8 cellular contexts compared by ENCODE assay signal in genomic region chr20:62936996-62937352, GRCh38.
A peak's percentile ranks its signal among the peaks of the same experiment; 100 is the strongest.
DNase-seq lines count a peak whose midpoint lies in the region; ATAC-seq and TF ChIP-seq lines count a peak whose summit lies in the region.

No MANE protein-coding gene starts in this region.

- no peaks in the 10 kb centered on the region for H3K27me3 ChIP-seq in muscle layer of duodenum (ENCODE audit: low read depth, low read length)

- CTCF ChIA-PET in GM10248 (lab: Yijun Ruan, JAX), result interaction anchor here (1.0 to 4.0 kb wide), 7 partner anchors 9 to 72 kb away, joined by 3 to 20 read pairs (median 5); no protein-coding TSS in a partner anchor

- H3K36me3 ChIP-seq in ES-I3 (ENCODE audit: insufficient read depth, low read length) (peaks cover 35% of the 10 kb centered on the region), muscle layer of duodenum (ENCODE audit: control insufficient read depth in 1 of 2, insufficient read depth in 2 of 2, low read length in 2 of 2) (peaks cover 5 to 19% of the 10 kb centered on the region in 2 donors)

- peak overlapping the region; percentile 83 for H3K27ac ChIP-seq in muscle layer of duodenum (ENCODE audit: low read length)

- ATAC-seq in HG02973 (IDR thresholded peaks at IDR 0.05; ENCODE audit: unreplicated experiment), result no peak
- ATAC-seq in HG03025 (IDR thresholded peaks at IDR 0.05; ENCODE audit: low FRiP score, unreplicated experiment), result no peak

- TF ChIP-seq POLR2A in NB4 (IDR thresholded peaks at IDR 0.05; ENCODE audit: extremely low read depth, insufficient read length), result no peak

- POLR2A ChIA-PET in GM10248 (lab: Yijun Ruan, JAX), result interaction anchor here (0.7 kb wide), 1 partner anchor 17 kb away, joined by 3 read pairs; no protein-coding TSS in a partner anchor

- H3K4me1 ChIP-seq in ES-I3 (ENCODE audit: insufficient read depth, low read length) (peaks cover 23% of the 10 kb centered on the region), muscle layer of duodenum (ENCODE audit: control insufficient read depth in 1 of 2, insufficient read depth in 2 of 2, low read length in 2 of 2) (peaks cover 9 to 47% of the 10 kb centered on the region in 2 donors)

- H3K9ac ChIP-seq in ES-I3 (ENCODE audit: low read depth, low read length), result peak overlapping the region; percentile 94

- DNase-seq in NB4 (ENCODE audit: low read depth) (no peak), dedifferentiated amniotic fluid mesenchymal stem cell (ENCODE audit: extremely low spot score) (peak; percentile 62), GM10248 (ENCODE audit: extremely low spot score) (no peak), KG1 (lab: John Stamatoyannopoulos, UW) (no peak)

- no peaks in the 10 kb centered on the region for H3K9me3 ChIP-seq in ES-I3 (ENCODE audit: control insufficient read depth, insufficient read depth, low read length)
- H3K9me3 ChIP-seq in muscle layer of duodenum (ENCODE audit: control insufficient read depth in 1 of 2, low read length in 2 of 2), result no peaks in the 10 kb centered on the region

- H3K4me3 ChIP-seq in NB4 (ENCODE audit: low read depth, low read length) (peak overlapping the region; percentile 98), muscle layer of duodenum (ENCODE audit: low read depth in 1 of 2, low read length in 2 of 2) (peak overlapping the region; percentile 77 to 95)

- TF ChIP-seq CTCF in NB4 (IDR thresholded peaks at IDR 0.05; ENCODE audit: low read depth, low read length) (no peak), GM10248 (IDR thresholded peaks at IDR 0.05; ENCODE audit: control extremely low read depth, extremely low read depth, low read depth, missing control alignments) (no peak)
